ENCODE assay signal across 1 cellular context in genomic region chr5:43348207-43348606, GRCh38.
TF ChIP-seq lines count a peak whose summit lies in the region.

No MANE protein-coding gene starts in this region.

TF ChIP-seq in HepG2, 621 proteins besides CTCF, POLR2A, EP300 and RAD21 (continued from another document and continues in another):
- no peak for TF ChIP-seq ZNF142 (CRISPR knock-in tag; IDR thresholded peaks at IDR 0.05)
- TF ChIP-seq TBX3 (IDR thresholded peaks at IDR 0.05; ENCODE audit: borderline replicate concordance), result no peak
- TF ChIP-seq ZNF652 (CRISPR knock-in tag; IDR thresholded peaks at IDR 0.05; ENCODE audit: borderline replicate concordance, low read depth), result no peak
- no peak for TF ChIP-seq MLX (CRISPR knock-in tag; IDR thresholded peaks at IDR 0.05)
- TF ChIP-seq ZNF350 (CRISPR knock-in tag; IDR thresholded peaks at IDR 0.05; ENCODE audit: borderline replicate concordance, low read depth), result no peak
- TF ChIP-seq IKZF5 (CRISPR knock-in tag; IDR thresholded peaks at IDR 0.05), result no peak
- TF ChIP-seq, protein P1, sequence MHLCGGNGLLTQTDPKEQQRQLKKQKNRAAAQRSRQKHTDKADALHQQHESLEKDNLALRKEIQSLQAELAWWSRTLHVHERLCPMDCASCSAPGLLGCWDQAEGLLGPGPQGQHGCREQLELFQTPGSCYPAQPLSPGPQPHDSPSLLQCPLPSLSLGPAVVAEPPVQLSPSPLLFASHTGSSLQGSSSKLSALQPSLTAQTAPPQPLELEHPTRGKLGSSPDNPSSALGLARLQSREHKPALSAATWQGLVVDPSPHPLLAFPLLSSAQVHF (CRISPR knock-in tag; IDR thresholded peaks at IDR 0.05), result no peak
- TF ChIP-seq, protein P2, sequence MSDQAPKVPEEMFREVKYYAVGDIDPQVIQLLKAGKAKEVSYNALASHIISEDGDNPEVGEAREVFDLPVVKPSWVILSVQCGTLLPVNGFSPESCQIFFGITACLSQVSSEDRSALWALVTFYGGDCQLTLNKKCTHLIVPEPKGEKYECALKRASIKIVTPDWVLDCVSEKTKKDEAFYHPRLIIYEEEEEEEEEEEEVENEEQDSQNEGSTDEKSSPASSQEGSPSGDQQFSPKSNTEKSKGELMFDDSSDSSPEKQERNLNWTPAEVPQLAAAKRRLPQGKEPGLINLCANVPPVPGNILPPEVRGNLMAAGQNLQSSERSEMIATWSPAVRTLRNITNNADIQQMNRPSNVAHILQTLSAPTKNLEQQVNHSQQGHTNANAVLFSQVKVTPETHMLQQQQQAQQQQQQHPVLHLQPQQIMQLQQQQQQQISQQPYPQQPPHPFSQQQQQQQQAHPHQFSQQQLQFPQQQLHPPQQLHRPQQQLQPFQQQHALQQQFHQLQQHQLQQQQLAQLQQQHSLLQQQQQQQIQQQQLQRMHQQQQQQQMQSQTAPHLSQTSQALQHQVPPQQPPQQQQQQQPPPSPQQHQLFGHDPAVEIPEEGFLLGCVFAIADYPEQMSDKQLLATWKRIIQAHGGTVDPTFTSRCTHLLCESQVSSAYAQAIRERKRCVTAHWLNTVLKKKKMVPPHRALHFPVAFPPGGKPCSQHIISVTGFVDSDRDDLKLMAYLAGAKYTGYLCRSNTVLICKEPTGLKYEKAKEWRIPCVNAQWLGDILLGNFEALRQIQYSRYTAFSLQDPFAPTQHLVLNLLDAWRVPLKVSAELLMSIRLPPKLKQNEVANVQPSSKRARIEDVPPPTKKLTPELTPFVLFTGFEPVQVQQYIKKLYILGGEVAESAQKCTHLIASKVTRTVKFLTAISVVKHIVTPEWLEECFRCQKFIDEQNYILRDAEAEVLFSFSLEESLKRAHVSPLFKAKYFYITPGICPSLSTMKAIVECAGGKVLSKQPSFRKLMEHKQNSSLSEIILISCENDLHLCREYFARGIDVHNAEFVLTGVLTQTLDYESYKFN (CRISPR knock-in tag; conservative IDR thresholded peaks at IDR 0.05), result peak; percentile 79
- no peak for TF ChIP-seq TAF15 (IDR thresholded peaks at IDR 0.05; ENCODE audit: low read depth, low read length, poor library complexity, severe bottlenecking)
- peak; percentile 83; the same call in 1 of the 2 replicates for TF ChIP-seq ZBTB34 (CRISPR knock-in tag; IDR thresholded peaks at IDR 0.05)
- no peak for TF ChIP-seq CENPT (CRISPR knock-in tag; IDR thresholded peaks at IDR 0.05; ENCODE audit: low read depth)
- no peak for TF ChIP-seq BCL3 (CRISPR knock-in tag; IDR thresholded peaks at IDR 0.05)
- no peak for TF ChIP-seq GPN1 (CRISPR knock-in tag; IDR thresholded peaks at IDR 0.05; ENCODE audit: borderline replicate concordance)
- no peak for TF ChIP-seq ZNF234 (CRISPR knock-in tag; conservative IDR thresholded peaks at IDR 0.05)
- TF ChIP-seq ZMYM2 (CRISPR knock-in tag; IDR thresholded peaks at IDR 0.05), result no peak
- TF ChIP-seq REL (CRISPR knock-in tag; conservative IDR thresholded peaks at IDR 0.05), result no peak
- TF ChIP-seq POLR2AphosphoS5 (IDR thresholded peaks at IDR 0.05; ENCODE audit: low read depth, low read length), result no peak
- no peak for TF ChIP-seq POLR2G (IDR thresholded peaks at IDR 0.05; ENCODE audit: low read depth, low read length)
- TF ChIP-seq HBP1 (CRISPR knock-in tag; IDR thresholded peaks at IDR 0.05; ENCODE audit: low read depth), result no peak
- TF ChIP-seq MEIS1 (CRISPR knock-in tag; IDR thresholded peaks at IDR 0.05; ENCODE audit: borderline replicate concordance), result no peak
- TF ChIP-seq HHEX (CRISPR knock-in tag; IDR thresholded peaks at IDR 0.05), result no peak
- TF ChIP-seq ZSCAN31 (CRISPR knock-in tag; IDR thresholded peaks at IDR 0.05; ENCODE audit: low read depth), result 0 out of 2 replicates have a peak, but pooled peaks have one; percentile 33
- no peak for TF ChIP-seq HES4 (CRISPR knock-in tag; IDR thresholded peaks at IDR 0.05; ENCODE audit: borderline replicate concordance)
- TF ChIP-seq RERE (CRISPR knock-in tag; IDR thresholded peaks at IDR 0.05; ENCODE audit: low read depth), result no peak
- no peak for TF ChIP-seq MXI1 (IDR thresholded peaks at IDR 0.05; ENCODE audit: borderline replicate concordance, low read depth, low read length)
- TF ChIP-seq ZNF224 (CRISPR knock-in tag; IDR thresholded peaks at IDR 0.05), result no peak
- no peak for TF ChIP-seq FOXK2 (IDR thresholded peaks at IDR 0.05)
- no peak for TF ChIP-seq PHF20 (CRISPR knock-in tag; IDR thresholded peaks at IDR 0.05)
- no peak for TF ChIP-seq ZKSCAN5 (CRISPR knock-in tag; IDR thresholded peaks at IDR 0.05)
- TF ChIP-seq ATF2 (CRISPR knock-in tag; IDR thresholded peaks at IDR 0.05), result no peak
- no peak for TF ChIP-seq SAFB2 (CRISPR knock-in tag; IDR thresholded peaks at IDR 0.05; ENCODE audit: borderline replicate concordance, low read depth)
- TF ChIP-seq ZNF230 (CRISPR knock-in tag; IDR thresholded peaks at IDR 0.05), result no peak
- TF ChIP-seq, protein P3, sequence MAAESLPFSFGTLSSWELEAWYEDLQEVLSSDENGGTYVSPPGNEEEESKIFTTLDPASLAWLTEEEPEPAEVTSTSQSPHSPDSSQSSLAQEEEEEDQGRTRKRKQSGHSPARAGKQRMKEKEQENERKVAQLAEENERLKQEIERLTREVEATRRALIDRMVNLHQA (CRISPR knock-in tag; IDR thresholded peaks at IDR 0.05), result no peak
